1 cellular context compared by ENCODE assay signal in genomic region chr1:44021581-44022321, GRCh38.
TF ChIP-seq lines count a peak whose summit lies in the region.

No MANE protein-coding gene starts in this region.

TF ChIP-seq in H1, 55 proteins besides CTCF, POLR2A, EP300 and RAD21:
- TF ChIP-seq BCL11A (IDR thresholded peaks at IDR 0.05; ENCODE audit: low read depth in 2 of 2, low read length in 2 of 2) (no peak), HDAC2 (IDR thresholded peaks at IDR 0.05; ENCODE audit: borderline replicate concordance in 1 of 2, low read depth in 2 of 2, low read length in 2 of 2) (no peak), KDM4A (IDR thresholded peaks at IDR 0.05; ENCODE audit: low read depth, low read length, severe bottlenecking) (no peak)
